ENCODE assay signal across 1 cellular context in the genomic region with DNA sequence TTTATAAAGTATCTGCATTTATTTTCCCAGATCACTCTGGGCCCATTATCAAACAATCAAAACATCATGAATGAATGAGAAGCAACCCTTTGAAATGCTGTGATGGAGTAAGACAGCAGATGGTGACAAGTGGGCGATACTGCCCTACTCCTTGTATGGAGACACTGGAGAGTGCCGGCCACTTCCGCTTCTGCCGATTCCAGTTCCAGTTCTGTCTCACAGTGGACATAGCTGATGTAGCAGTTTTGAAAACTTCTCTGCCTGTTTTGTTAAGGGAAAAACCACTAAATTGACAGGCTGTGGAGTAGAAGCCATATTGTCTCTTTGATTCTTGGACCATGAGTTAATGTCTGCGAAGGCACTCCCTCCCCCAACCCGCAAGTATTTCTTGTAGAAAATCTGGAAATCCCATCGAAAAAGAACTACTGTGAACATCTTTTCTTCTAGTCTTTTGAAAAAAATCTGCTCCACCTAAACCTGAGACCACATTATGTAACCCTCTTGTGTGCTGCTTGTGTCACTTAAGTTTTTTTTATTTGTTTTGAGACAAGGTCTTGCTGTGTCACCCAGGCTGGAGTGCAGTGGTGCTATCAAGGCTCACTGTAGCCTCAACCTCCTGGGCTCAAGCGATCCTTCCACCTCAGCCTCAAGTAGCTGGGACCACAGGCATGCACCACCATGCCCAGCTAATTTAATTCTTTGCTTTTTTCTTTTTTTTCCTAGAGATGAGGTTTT.
TF ChIP-seq lines count a peak whose summit lies in the region.

No MANE protein-coding gene starts in this region.

TF ChIP-seq in HEK293T, 16 proteins besides CTCF, POLR2A, EP300 and RAD21 (continued from another document):
- TF ChIP-seq FOXM1 (IDR thresholded peaks at IDR 0.05; ENCODE audit: borderline replicate concordance) = no peak
- no peak for TF ChIP-seq TARDBP (IDR thresholded peaks at IDR 0.05)
- TF ChIP-seq NFRKB (IDR thresholded peaks at IDR 0.05) = no peak
- TF ChIP-seq HDGF (IDR thresholded peaks at IDR 0.05; ENCODE audit: borderline replicate concordance) = no peak
- TF ChIP-seq ZNF384 (IDR thresholded peaks at IDR 0.05) = no peak
- TF ChIP-seq LEF1 (IDR thresholded peaks at IDR 0.05; ENCODE audit: borderline replicate concordance) = no peak
- TF ChIP-seq ELF4 (IDR thresholded peaks at IDR 0.05) = no peak
